ENCODE assay signal across 9 cellular contexts in the genomic region with DNA sequence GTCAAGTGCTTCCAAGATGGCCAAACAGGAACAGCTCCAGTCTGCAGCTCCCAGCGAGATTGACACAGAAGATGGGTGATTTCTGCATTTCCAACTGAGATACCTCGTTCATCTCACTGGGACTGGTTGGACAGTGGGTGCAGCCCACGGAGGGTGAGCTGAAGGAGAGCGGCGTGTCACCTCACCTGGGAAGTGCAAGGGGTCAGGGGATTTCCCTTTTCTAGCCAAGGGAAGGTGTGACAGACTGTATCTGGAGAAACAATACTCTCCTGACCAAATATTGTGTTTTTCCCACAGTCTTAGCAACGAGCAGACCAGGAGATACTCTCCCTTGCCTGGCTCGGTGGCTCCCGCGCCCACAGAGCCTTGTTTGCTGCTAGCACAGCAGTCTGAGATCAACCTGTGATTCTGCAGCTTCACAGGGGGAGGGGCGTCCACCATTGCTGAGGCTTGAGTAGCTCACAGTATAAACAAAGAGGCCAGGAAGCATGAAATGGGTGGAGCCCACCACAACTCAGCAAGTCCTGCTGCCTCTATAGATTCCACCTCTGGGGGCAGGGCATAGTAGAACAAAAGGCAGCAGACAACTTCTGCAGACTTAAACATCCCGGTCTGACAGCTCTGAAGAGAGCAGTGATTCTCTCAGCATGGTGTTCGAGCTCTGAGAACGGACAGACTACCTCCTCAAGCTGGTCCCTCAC.
DNase-seq lines count a peak whose midpoint lies in the region; ATAC-seq and TF ChIP-seq lines count a peak whose summit lies in the region.
"Had no signal": no experiment of that assay in that cellular context is flagged by ENCODE, and none has a peak within 500 bp of the region (broad histone marks: within the 10 kb centered on the region; RNA-seq: fewer than 3 reads in every experiment).

No MANE protein-coding gene starts in this region.

- H3K4me1 Mint-ChIP-seq in activated CD8-positive, alpha-beta T cell treated with anti-CD3 and anti-CD28 coated beads for 36 hours (ENCODE audit: low read depth), result peaks cover 24% of the 10 kb centered on the region

- peak overlapping the region; percentile 35 for H3K4me3 Mint-ChIP-seq in activated CD8-positive, alpha-beta T cell treated with anti-CD3 and anti-CD28 coated beads for 36 hours

- H3K9me3 Mint-ChIP-seq in activated CD8-positive, alpha-beta T cell treated with anti-CD3 and anti-CD28 coated beads for 36 hours, result peaks cover 22% of the 10 kb centered on the region

- no peak for TF ChIP-seq CTCF in activated CD8-positive, alpha-beta T cell treated with anti-CD3 and anti-CD28 coated beads for 36 hours (IDR thresholded peaks at IDR 0.05)
- TF ChIP-seq CTCF in foreskin fibroblast (IDR thresholded peaks at IDR 0.05; ENCODE audit: low read depth, low read length), result no peak

- ATAC-seq in activated CD8-positive, alpha-beta T cell treated with anti-CD3 and anti-CD28 coated beads for 36 hours, result peak; percentile 82
- ATAC-seq in HG03469 (IDR thresholded peaks at IDR 0.05; ENCODE audit: unreplicated experiment) (no peak), HG03521 (IDR thresholded peaks at IDR 0.05; ENCODE audit: unreplicated experiment) (no peak), HG02763 (IDR thresholded peaks at IDR 0.05; ENCODE audit: unreplicated experiment) (no peak)

- DNase-seq in NCI-H1436 treated with DMSO at 0.1 percent for 48 hours (lab: John Stamatoyannopoulos, UW), result peak; percentile 6
- peak; percentile 76 for DNase-seq in activated CD8-positive, alpha-beta T cell treated with anti-CD3 and anti-CD28 coated beads for 36 hours
- DNase-seq in foreskin fibroblast, result peak; percentile 2 to 35
- DNase-seq in stimulated activated CD8-positive, alpha-beta memory T cell treated with anti-CD3 and anti-CD28 coated beads, Interleukin-4, amount 100 ng/mL, for 24 hours (ENCODE audit: low read depth), result peak; percentile 9
- DNase-seq in cortex of kidney (lab: John Stamatoyannopoulos, UW), result no peak
- DNase-seq: NCI-H2081 treated with DMSO at 0.1 percent for 48 hours had no signal

- intact Hi-C loops in activated CD8-positive, alpha-beta T cell treated with anti-CD3 and anti-CD28 coated beads for 36 hours (cut with micrococcal nuclease), result no loop called here

- POLR2A ChIA-PET in activated CD8-positive, alpha-beta T cell treated with anti-CD3 and anti-CD28 coated beads for 36 hours (lab: Charles Lee), result no interaction called here

- peak overlapping the region; percentile 14 for H3K27ac Mint-ChIP-seq in activated CD8-positive, alpha-beta T cell treated with anti-CD3 and anti-CD28 coated beads for 36 hours

- no peaks in the 10 kb centered on the region for H3K27me3 Mint-ChIP-seq in activated CD8-positive, alpha-beta T cell treated with anti-CD3 and anti-CD28 coated beads for 36 hours

- H3K4me3 ChIP-seq in foreskin fibroblast (ENCODE audit: low read depth in 1 of 2, low read length in 2 of 2), result no peak overlapping the region

- CTCF ChIA-PET in activated CD8-positive, alpha-beta T cell treated with anti-CD3 and anti-CD28 coated beads for 36 hours (lab: Charles Lee), result interaction anchor here (1.7 to 2.1 kb wide), 3 partner anchors 9 to 158 kb away, joined by 5 to 7 read pairs (median 7); no protein-coding TSS in a partner anchor

- H3K36me3 Mint-ChIP-seq in activated CD8-positive, alpha-beta T cell treated with anti-CD3 and anti-CD28 coated beads for 36 hours (ENCODE audit: low read depth), result peaks cover 2% of the 10 kb centered on the region
